In genomic region chr9:69027355-69028097, GRCh38 we compare ENCODE assay signal across 8 cellular contexts. TPM values are rescaled to one million over a fixed set of nuclear protein-coding genes. Genes with fewer than 3 reads are reported as not detected.
DNase-seq lines count a peak whose midpoint lies in the region; ATAC-seq and TF ChIP-seq lines count a peak whose summit lies in the region.

No MANE protein-coding gene starts in this region.

- H3K27ac Mint-ChIP-seq in activated T-cell treated with anti-CD3 and anti-CD28 coated beads, Interleukin-2, amount 50 U/mL, for 72 hours = no peak overlapping the region

- ATAC-seq in HG03354 (IDR thresholded peaks at IDR 0.05; ENCODE audit: poor library complexity, severe bottlenecking, unreplicated experiment) (peak; percentile 83), omental fat pad (ENCODE audit: low FRiP score) (no peak)
- ATAC-seq in activated T-cell treated with anti-CD3 and anti-CD28 coated beads, Interleukin-2, amount 50 U/mL, for 72 hours (replicated peaks in 1 of 2) = peak; percentile 83 to 85

- H3K9me3 Mint-ChIP-seq in activated T-cell treated with anti-CD3 and anti-CD28 coated beads, Interleukin-2, amount 50 U/mL, for 72 hours = peaks cover 0 to 4% of the 10 kb centered on the region in 2 donors

- H3K36me3 Mint-ChIP-seq in activated T-cell treated with anti-CD3 and anti-CD28 coated beads, Interleukin-2, amount 50 U/mL, for 72 hours (ENCODE audit: insufficient read depth in 2 of 2) = peaks cover 0 to 3% of the 10 kb centered on the region in 2 donors

- TF ChIP-seq CTCF in omental fat pad (IDR thresholded peaks at IDR 0.05) = no peak

- H3K4me3 Mint-ChIP-seq in activated T-cell treated with anti-CD3 and anti-CD28 coated beads, Interleukin-2, amount 50 U/mL, for 72 hours = no peak overlapping the region

- DNase-seq in DMS 273 treated with DMSO at 0.1 percent for 48 hours (lab: John Stamatoyannopoulos, UW) (peak; percentile 33), GM19238 (ENCODE audit: insufficient read length, low spot score) (peak; percentile 35), NCI-H460 (ENCODE audit: extremely low read depth, low read depth) (peak; percentile 67), globus pallidus (ENCODE audit: low spot score) (peak; percentile 40), renal cortical epithelial cell (ENCODE audit: low read depth) (peak; percentile 55), omental fat pad (ENCODE audit: low spot score) (no peak)
- peak; percentile 40 for DNase-seq in activated T-cell treated with anti-CD3 and anti-CD28 coated beads, Interleukin-2, amount 50 U/mL, for 72 hours

- peaks cover 41% of the 10 kb centered on the region for H3K4me1 Mint-ChIP-seq in activated T-cell treated with anti-CD3 and anti-CD28 coated beads, Interleukin-2, amount 50 U/mL, for 72 hours (ENCODE audit: low read depth)

- H3K27me3 Mint-ChIP-seq in activated T-cell treated with anti-CD3 and anti-CD28 coated beads, Interleukin-2, amount 50 U/mL, for 72 hours (ENCODE audit: low read depth) = no peaks in the 10 kb centered on the region

RNA-seq across cellular contexts. Expression of gene FXN, which starts 8.0 kb away (rescaled TPM):
- 15.5 and 17.0 TPM in 2 replicates for total RNA-seq in NCI-H460 (2014; rRNA removed; shearing (Covaris generic))
- polyA plus RNA-seq in NCI-H460 (2014; cell fraction: nucleus; rRNA removed) = 7.2 TPM in 2 replicates
- total RNA-seq in activated T-cell treated with anti-CD3 and anti-CD28 coated beads, Interleukin-2, amount 50 U/mL, for 72 hours = 10 to 100 TPM; 14.6 to 18.6 TPM
- total RNA-seq in renal cortical epithelial cell (2.4 and 8.7 TPM in 2 replicates), omental fat pad (1 to 10 TPM; 4.0 to 7.2 (median 5.5) TPM)

RNA-seq across cellular contexts. Expression of gene PRKACG, which starts 13.6 kb away (rescaled TPM):
- total RNA-seq in NCI-H460 (2014; rRNA removed; shearing (Covaris generic)) = not detected in 2 replicates
- not detected in 2 replicates for polyA plus RNA-seq in NCI-H460 (2014; cell fraction: nucleus; rRNA removed)
- not detected for total RNA-seq in activated T-cell treated with anti-CD3 and anti-CD28 coated beads, Interleukin-2, amount 50 U/mL, for 72 hours
- total RNA-seq in renal cortical epithelial cell (not detected in 2 replicates), omental fat pad (not detected)
